1 cellular context compared by ENCODE assay signal in genomic region chr1:170935231-170935630, GRCh38.
TF ChIP-seq lines count a peak whose summit lies in the region.

TSS of gene MROH9 (plus strand) at chr1:170935534. CDS start at chr1:170945557, 10,023 bp downstream.

TF ChIP-seq in GM23338, 12 proteins besides CTCF, POLR2A, EP300 and RAD21 (continued from another document):
- TF ChIP-seq EZH2 (IDR thresholded peaks at IDR 0.05; ENCODE audit: low read depth, unreplicated experiment) (no peak), ZNF462 (CRISPR knock-in tag; IDR thresholded peaks at IDR 0.05) (no peak), ZNF331 (CRISPR knock-in tag; IDR thresholded peaks at IDR 0.05; ENCODE audit: low read depth) (no peak), EZH2phosphoT487 (IDR thresholded peaks at IDR 0.05; ENCODE audit: unreplicated experiment) (no peak), JUNB (IDR thresholded peaks at IDR 0.05; ENCODE audit: unreplicated experiment) (no peak), CREB1 (CRISPR knock-in tag; IDR thresholded peaks at IDR 0.05; ENCODE audit: low read depth) (no peak), NANOG (IDR thresholded peaks at IDR 0.05; ENCODE audit: borderline replicate concordance) (no peak)
- TF ChIP-seq, protein P1, sequence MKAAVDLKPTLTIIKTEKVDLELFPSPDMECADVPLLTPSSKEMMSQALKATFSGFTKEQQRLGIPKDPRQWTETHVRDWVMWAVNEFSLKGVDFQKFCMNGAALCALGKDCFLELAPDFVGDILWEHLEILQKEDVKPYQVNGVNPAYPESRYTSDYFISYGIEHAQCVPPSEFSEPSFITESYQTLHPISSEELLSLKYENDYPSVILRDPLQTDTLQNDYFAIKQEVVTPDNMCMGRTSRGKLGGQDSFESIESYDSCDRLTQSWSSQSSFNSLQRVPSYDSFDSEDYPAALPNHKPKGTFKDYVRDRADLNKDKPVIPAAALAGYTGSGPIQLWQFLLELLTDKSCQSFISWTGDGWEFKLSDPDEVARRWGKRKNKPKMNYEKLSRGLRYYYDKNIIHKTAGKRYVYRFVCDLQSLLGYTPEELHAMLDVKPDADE (IDR thresholded peaks at IDR 0.05), result no peak
TF ChIP-seq in GM23338: peak in this region for 0.
